Comparison of ENCODE assay signal across 20 cellular contexts in the genomic region with DNA sequence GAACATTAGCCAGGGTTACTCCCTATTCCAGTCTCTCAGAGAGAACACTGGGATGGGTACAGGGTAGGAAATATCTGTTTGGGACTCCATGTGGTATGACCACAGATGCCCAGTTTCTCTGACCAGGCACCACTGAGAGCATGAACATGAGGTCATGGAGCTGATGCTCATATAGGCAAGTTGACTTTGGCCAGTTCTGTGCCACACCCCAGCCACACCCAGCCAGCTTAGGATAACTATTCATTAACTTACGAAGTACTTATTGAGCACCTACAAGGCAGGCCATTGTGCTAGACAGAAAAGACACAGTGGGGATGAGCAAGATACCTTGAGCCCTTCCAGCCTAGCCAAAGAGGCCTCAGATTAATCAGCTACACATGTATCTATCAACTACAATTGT.
"Had no signal": no experiment of that assay in that cellular context is flagged by ENCODE, and none has a peak within 500 bp of the region (broad histone marks: within the 10 kb centered on the region; RNA-seq: fewer than 3 reads in every experiment).

No MANE protein-coding gene starts in this region.

- H3K27me3 ChIP-seq: adrenal gland had no signal

- H3K27ac ChIP-seq: adrenal gland had no signal

- H3K4me3 Mint-ChIP-seq: activated CD4-positive, alpha-beta memory T cell treated with anti-CD3 and anti-CD28 coated beads for 36 hours; activated CD4-positive, alpha-beta T cell treated with anti-CD3 and anti-CD28 coated beads, Interleukin-2, amount 10 ng/mL, durations not matched to agents 7 days and 5 days; activated naive CD8-positive, alpha-beta T cell treated with anti-CD3 and anti-CD28 coated beads, Interleukin-2, amount 10 ng/mL, durations not matched to agents 7 days and 5 days; T-helper 1 cell treated with Interleukin-12 subunit alpha and Interleukin-12 subunit beta and Interleukin-4 antibody, amounts not matched to agents 30 μg/mL and 1 μg/mL, for 36 hours had no signal

- H3K4me1 ChIP-seq: adrenal gland had no signal

- H3K36me3 ChIP-seq: adrenal gland had no signal

- H3K27ac Mint-ChIP-seq: activated CD4-positive, alpha-beta memory T cell treated with anti-CD3 and anti-CD28 coated beads for 36 hours; activated CD4-positive, alpha-beta T cell treated with anti-CD3 and anti-CD28 coated beads, Interleukin-2, amount 10 ng/mL, durations not matched to agents 7 days and 5 days; activated naive CD8-positive, alpha-beta T cell treated with anti-CD3 and anti-CD28 coated beads, Interleukin-2, amount 10 ng/mL, durations not matched to agents 7 days and 5 days; T-helper 1 cell treated with Interleukin-12 subunit alpha and Interleukin-12 subunit beta and Interleukin-4 antibody, amounts not matched to agents 30 μg/mL and 1 μg/mL, for 36 hours had no signal

- H3K4me3 ChIP-seq: adrenal gland had no signal

- H3K36me3 Mint-ChIP-seq: activated CD4-positive, alpha-beta memory T cell treated with anti-CD3 and anti-CD28 coated beads for 36 hours; activated naive CD8-positive, alpha-beta T cell treated with anti-CD3 and anti-CD28 coated beads, Interleukin-2, amount 10 ng/mL, durations not matched to agents 7 days and 5 days had no signal

- DNase-seq: activated CD4-positive, alpha-beta memory T cell treated with anti-CD3 and anti-CD28 coated beads for 36 hours; activated CD4-positive, alpha-beta T cell treated with anti-CD3 and anti-CD28 coated beads, Interleukin-2, amount 10 ng/mL, durations not matched to agents 7 days and 5 days; activated CD4-positive, CD25-positive, alpha-beta regulatory T cell; activated naive CD4-positive, alpha-beta T cell treated with anti-CD3 and anti-CD28 coated beads, Interleukin-2, amount 50 U/mL, for 16 hours; activated naive CD8-positive, alpha-beta T cell treated with anti-CD3 and anti-CD28 coated beads, Interleukin-2, amount 10 ng/mL, durations not matched to agents 7 days and 5 days; activated T-cell treated with anti-CD3 and anti-CD28 coated beads for 4 hours; anterior cingulate cortex; caudate nucleus; Kasumi-1; KBM-7; NCI-H1105 treated with DMSO at 0.1 percent for 48 hours; NCI-H1436 treated with DMSO at 0.1 percent for 48 hours; NCI-H187; NCI-H2081; NCI-H510A treated with DMSO at 0.1 percent for 48 hours; NCI-H69; NK-92 treated with Interleukin-12 subunit alpha and Interleukin-12 subunit beta, amount 100 ng/mL, for 24 hours; SHP77 treated with DMSO at 0.1 percent for 48 hours had no signal

- H3K9me3 ChIP-seq: adrenal gland had no signal

- H3K4me1 Mint-ChIP-seq: activated CD4-positive, alpha-beta T cell treated with anti-CD3 and anti-CD28 coated beads, Interleukin-2, amount 10 ng/mL, durations not matched to agents 7 days and 5 days; activated naive CD8-positive, alpha-beta T cell treated with anti-CD3 and anti-CD28 coated beads, Interleukin-2, amount 10 ng/mL, durations not matched to agents 7 days and 5 days had no signal
